1 cellular context compared by ENCODE assay signal in the genomic region with DNA sequence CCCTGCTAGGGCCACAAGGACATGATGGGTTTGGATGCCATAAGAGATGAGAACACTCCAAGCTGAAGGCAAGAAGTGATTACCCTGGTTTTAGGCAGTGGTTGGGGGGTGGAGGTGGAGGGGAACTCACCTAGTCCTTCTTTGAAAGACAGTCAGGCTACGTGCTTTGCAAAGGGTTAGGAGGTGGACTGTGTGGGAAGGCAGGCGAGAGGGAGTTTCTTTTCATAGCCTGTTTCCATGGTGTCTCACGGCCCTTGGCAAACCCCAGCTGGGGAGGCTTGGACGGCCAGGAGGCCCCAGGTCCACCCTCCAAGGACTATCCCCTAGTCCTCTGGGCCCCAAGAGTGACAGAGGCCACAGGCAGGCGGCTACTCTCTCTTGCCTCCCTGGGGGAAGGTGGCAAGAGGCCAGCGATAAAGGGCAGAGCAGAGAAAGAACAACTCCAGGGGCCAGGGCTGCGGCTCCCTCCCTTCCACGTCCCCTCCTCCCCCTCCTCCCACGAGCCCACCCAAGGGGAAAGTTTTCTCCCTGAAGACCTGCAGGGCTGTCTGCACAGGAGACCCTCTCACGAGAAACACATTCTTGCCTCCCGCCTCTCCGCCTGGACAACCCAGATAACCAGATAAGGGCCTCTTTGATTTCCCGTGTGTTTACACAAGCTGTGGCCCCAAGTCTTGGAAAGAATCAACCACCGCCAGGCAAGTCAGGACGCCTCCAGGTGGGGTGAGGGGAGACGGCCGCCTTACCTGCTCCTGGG.
TF ChIP-seq lines count a peak whose summit lies in the region.

No MANE protein-coding gene starts in this region.

TF ChIP-seq in HepG2, 621 proteins besides CTCF, POLR2A, EP300 and RAD21 (continued from another document and continues in another):
- TF ChIP-seq IRF9 (CRISPR knock-in tag; IDR thresholded peaks at IDR 0.05; ENCODE audit: borderline replicate concordance), result 0 out of 2 replicates have a peak, but pooled peaks have one; percentile 3
- TF ChIP-seq PCBP1 (IDR thresholded peaks at IDR 0.05; ENCODE audit: borderline replicate concordance, low read depth, low read length), result peak; percentile 81; the same call in 1 of the 2 replicates
- TF ChIP-seq AHR (CRISPR knock-in tag; IDR thresholded peaks at IDR 0.05), result 0 out of 2 replicates have a peak, but pooled peaks have one; percentile 16
- TF ChIP-seq ONECUT2 (CRISPR knock-in tag; IDR thresholded peaks at IDR 0.05), result peak; percentile 6; the same call in 1 of the 2 replicates
- peak; percentile 23; the same call in 1 of the 2 replicates for TF ChIP-seq RXRA (CRISPR knock-in tag; IDR thresholded peaks at IDR 0.05)
- TF ChIP-seq ZBTB40 (IDR thresholded peaks at IDR 0.05), result no peak
- TF ChIP-seq ZBTB40 (CRISPR knock-in tag; IDR thresholded peaks at IDR 0.05), result no peak; the same call in 1 of the 2 replicates
- no peak for TF ChIP-seq TOPORS (CRISPR knock-in tag; IDR thresholded peaks at IDR 0.05)
- TF ChIP-seq BCL6 (CRISPR knock-in tag; IDR thresholded peaks at IDR 0.05), result peak; percentile 81
- 0 out of 2 replicates have a peak, but pooled peaks have one; percentile 37 for TF ChIP-seq ZNF746 (CRISPR knock-in tag; IDR thresholded peaks at IDR 0.05)
- TF ChIP-seq FOXA1 (IDR thresholded peaks at IDR 0.05), result no peak
- 0 out of 2 replicates have a peak, but pooled peaks have one; percentile 54 for TF ChIP-seq FOXA1 (CRISPR knock-in tag; IDR thresholded peaks at IDR 0.05)
- TF ChIP-seq ZEB1 (IDR thresholded peaks at IDR 0.05; ENCODE audit: insufficient replicate concordance, low read depth), result peak; percentile 69
- TF ChIP-seq, protein P1, sequence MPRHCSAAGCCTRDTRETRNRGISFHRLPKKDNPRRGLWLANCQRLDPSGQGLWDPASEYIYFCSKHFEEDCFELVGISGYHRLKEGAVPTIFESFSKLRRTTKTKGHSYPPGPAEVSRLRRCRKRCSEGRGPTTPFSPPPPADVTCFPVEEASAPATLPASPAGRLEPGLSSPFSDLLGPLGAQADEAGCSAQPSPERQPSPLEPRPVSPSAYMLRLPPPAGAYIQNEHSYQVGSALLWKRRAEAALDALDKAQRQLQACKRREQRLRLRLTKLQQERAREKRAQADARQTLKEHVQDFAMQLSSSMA (CRISPR knock-in tag; IDR thresholded peaks at IDR 0.05), result peak; percentile 44; the same call in 1 of the 2 replicates
- TF ChIP-seq MXD4 (CRISPR knock-in tag; IDR thresholded peaks at IDR 0.05), result no peak
- 0 out of 2 replicates have a peak, but pooled peaks have one; percentile 24 for TF ChIP-seq SIX4 (CRISPR knock-in tag; IDR thresholded peaks at IDR 0.05)
- TF ChIP-seq TBX2 (CRISPR knock-in tag; IDR thresholded peaks at IDR 0.05; ENCODE audit: borderline replicate concordance), result peak; percentile 61; the same call in 1 of the 2 replicates
- TF ChIP-seq, protein P2, sequence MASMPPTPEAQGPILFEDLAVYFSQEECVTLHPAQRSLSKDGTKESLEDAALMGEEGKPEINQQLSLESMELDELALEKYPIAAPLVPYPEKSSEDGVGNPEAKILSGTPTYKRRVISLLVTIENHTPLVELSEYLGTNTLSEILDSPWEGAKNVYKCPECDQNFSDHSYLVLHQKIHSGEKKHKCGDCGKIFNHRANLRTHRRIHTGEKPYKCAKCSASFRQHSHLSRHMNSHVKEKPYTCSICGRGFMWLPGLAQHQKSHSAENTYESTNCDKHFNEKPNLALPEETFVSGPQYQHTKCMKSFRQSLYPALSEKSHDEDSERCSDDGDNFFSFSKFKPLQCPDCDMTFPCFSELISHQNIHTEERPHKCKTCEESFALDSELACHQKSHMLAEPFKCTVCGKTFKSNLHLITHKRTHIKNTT (CRISPR knock-in tag; IDR thresholded peaks at IDR 0.05), result no peak
- TF ChIP-seq GATA4 (IDR thresholded peaks at IDR 0.05; ENCODE audit: borderline replicate concordance, low read depth), result peak; percentile 60; the same call in 1 of the 2 replicates
- 0 out of 2 replicates have a peak, but pooled peaks have one; percentile 63 for TF ChIP-seq ZFP90 (CRISPR knock-in tag; IDR thresholded peaks at IDR 0.05; ENCODE audit: borderline replicate concordance)
- no peak for TF ChIP-seq NPAS2 (CRISPR knock-in tag; IDR thresholded peaks at IDR 0.05; ENCODE audit: borderline replicate concordance)
- TF ChIP-seq E2F5 (CRISPR knock-in tag; conservative IDR thresholded peaks at IDR 0.05), result no peak
- TF ChIP-seq JUN (CRISPR knock-in tag; IDR thresholded peaks at IDR 0.05), result 0 out of 2 replicates have a peak, but pooled peaks have one; percentile 1
- TF ChIP-seq, protein P3, sequence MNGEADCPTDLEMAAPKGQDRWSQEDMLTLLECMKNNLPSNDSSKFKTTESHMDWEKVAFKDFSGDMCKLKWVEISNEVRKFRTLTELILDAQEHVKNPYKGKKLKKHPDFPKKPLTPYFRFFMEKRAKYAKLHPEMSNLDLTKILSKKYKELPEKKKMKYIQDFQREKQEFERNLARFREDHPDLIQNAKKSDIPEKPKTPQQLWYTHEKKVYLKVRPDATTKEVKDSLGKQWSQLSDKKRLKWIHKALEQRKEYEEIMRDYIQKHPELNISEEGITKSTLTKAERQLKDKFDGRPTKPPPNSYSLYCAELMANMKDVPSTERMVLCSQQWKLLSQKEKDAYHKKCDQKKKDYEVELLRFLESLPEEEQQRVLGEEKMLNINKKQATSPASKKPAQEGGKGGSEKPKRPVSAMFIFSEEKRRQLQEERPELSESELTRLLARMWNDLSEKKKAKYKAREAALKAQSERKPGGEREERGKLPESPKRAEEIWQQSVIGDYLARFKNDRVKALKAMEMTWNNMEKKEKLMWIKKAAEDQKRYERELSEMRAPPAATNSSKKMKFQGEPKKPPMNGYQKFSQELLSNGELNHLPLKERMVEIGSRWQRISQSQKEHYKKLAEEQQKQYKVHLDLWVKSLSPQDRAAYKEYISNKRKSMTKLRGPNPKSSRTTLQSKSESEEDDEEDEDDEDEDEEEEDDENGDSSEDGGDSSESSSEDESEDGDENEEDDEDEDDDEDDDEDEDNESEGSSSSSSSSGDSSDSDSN (CRISPR knock-in tag; IDR thresholded peaks at IDR 0.05), result no peak
- no peak for TF ChIP-seq GLMP (CRISPR knock-in tag; IDR thresholded peaks at IDR 0.05; ENCODE audit: borderline replicate concordance)
- no peak for TF ChIP-seq TBP (CRISPR knock-in tag; IDR thresholded peaks at IDR 0.05)
- TF ChIP-seq ZBTB1 (CRISPR knock-in tag; IDR thresholded peaks at IDR 0.05; ENCODE audit: borderline replicate concordance), result no peak
- TF ChIP-seq, protein P4, sequence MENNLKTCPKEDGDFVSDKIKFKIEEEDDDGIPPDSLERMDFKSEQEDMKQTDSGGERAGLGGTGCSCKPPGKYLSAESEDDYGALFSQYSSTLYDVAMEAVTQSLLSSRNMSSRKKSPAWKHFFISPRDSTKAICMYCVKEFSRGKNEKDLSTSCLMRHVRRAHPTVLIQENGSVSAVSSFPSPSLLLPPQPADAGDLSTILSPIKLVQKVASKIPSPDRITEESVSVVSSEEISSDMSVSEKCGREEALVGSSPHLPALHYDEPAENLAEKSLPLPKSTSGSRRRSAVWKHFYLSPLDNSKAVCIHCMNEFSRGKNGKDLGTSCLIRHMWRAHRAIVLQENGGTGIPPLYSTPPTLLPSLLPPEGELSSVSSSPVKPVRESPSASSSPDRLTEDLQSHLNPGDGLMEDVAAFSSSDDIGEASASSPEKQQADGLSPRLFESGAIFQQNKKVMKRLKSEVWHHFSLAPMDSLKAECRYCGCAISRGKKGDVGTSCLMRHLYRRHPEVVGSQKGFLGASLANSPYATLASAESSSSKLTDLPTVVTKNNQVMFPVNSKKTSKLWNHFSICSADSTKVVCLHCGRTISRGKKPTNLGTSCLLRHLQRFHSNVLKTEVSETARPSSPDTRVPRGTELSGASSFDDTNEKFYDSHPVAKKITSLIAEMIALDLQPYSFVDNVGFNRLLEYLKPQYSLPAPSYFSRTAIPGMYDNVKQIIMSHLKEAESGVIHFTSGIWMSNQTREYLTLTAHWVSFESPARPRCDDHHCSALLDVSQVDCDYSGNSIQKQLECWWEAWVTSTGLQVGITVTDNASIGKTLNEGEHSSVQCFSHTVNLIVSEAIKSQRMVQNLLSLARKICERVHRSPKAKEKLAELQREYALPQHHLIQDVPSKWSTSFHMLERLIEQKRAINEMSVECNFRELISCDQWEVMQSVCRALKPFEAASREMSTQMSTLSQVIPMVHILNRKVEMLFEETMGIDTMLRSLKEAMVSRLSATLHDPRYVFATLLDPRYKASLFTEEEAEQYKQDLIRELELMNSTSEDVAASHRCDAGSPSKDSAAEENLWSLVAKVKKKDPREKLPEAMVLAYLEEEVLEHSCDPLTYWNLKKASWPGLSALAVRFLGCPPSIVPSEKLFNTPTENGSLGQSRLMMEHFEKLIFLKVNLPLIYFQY (CRISPR knock-in tag; IDR thresholded peaks at IDR 0.05; ENCODE audit: borderline replicate concordance), result no peak
- TF ChIP-seq PLRG1 (conservative IDR thresholded peaks at IDR 0.05), result no peak
- TF ChIP-seq GABPA (IDR thresholded peaks at IDR 0.05; ENCODE audit: low read depth, low read length), result no peak
- TF ChIP-seq GABPA (CRISPR knock-in tag; IDR thresholded peaks at IDR 0.05; ENCODE audit: low read depth), result no peak
- no peak for TF ChIP-seq DDIT3 (CRISPR knock-in tag; IDR thresholded peaks at IDR 0.05)
- TF ChIP-seq YY1 (IDR thresholded peaks at IDR 0.05; ENCODE audit: insufficient read depth, insufficient replicate concordance, low read depth, low read length), result no peak
